Comparison of ENCODE assay signal across 1 cellular context in genomic region chr10:113967096-113967495, GRCh38.
A peak's percentile ranks its signal among the peaks of the same experiment; 100 is the strongest.
TF ChIP-seq lines count a peak whose summit lies in the region.

No MANE protein-coding gene starts in this region.

TF ChIP-seq in GM12878, 131 proteins besides CTCF, POLR2A, EP300 and RAD21 (continued from another document):
- TF ChIP-seq ZNF687 (IDR thresholded peaks at IDR 0.05) (0 out of 2 replicates have a peak, but pooled peaks have one; percentile 18), MYB (IDR thresholded peaks at IDR 0.05; ENCODE audit: borderline replicate concordance, low read depth, low read length) (no peak), EGR1 (IDR thresholded peaks at IDR 0.05; ENCODE audit: borderline replicate concordance in 1 of 2, low read depth in 2 of 2, low read length in 2 of 2) (0 out of 3 replicates have a peak, but pooled peaks of 1 of the 2 experiments have one; percentile 14), NR2C2 (IDR thresholded peaks at IDR 0.05; ENCODE audit: borderline replicate concordance, control insufficient read depth, insufficient read length, low read depth) (no peak), SMARCA5 (IDR thresholded peaks at IDR 0.05) (no peak), BHLHE40 (IDR thresholded peaks at IDR 0.05; ENCODE audit: borderline replicate concordance in 1 of 2, low read depth in 2 of 2, low read length in 1 of 2) (0 out of 4 replicates have a peak, but pooled peaks of 1 of the 2 experiments have one; percentile 10), RFX5 (IDR thresholded peaks at IDR 0.05; ENCODE audit: low read depth, low read length) (no peak), SPI1 (IDR thresholded peaks at IDR 0.05; ENCODE audit: borderline replicate concordance, insufficient read depth, low read depth, low read length) (no peak), CBFB (IDR thresholded peaks at IDR 0.05; ENCODE audit: low read depth) (no peak), MEF2A (IDR thresholded peaks at IDR 0.05; ENCODE audit: insufficient read depth, low read depth, low read length) (no peak), MTA2 (IDR thresholded peaks at IDR 0.05; ENCODE audit: low read depth) (0 out of 2 replicates have a peak, but pooled peaks have one; percentile 55), BCL11A (IDR thresholded peaks at IDR 0.05; ENCODE audit: low read depth, low read length) (0 out of 2 replicates have a peak, but pooled peaks have one; percentile 16), ZNF274 (IDR thresholded peaks at IDR 0.05; ENCODE audit: insufficient read depth, insufficient read length) (no peak), CREM (IDR thresholded peaks at IDR 0.05; ENCODE audit: low read depth) (peak; percentile 24; the same call in 1 of the 2 replicates), IRF4 (IDR thresholded peaks at IDR 0.05; ENCODE audit: low read depth, low read length) (peak; percentile 37; the same call in 1 of the 2 replicates), NR2F1 (conservative IDR thresholded peaks at IDR 0.05) (0 out of 2 replicates have a peak, but pooled peaks have one; percentile 19), RUNX3 (IDR thresholded peaks at IDR 0.05; ENCODE audit: low read length) (peak; percentile 37), ATF7 (IDR thresholded peaks at IDR 0.05; ENCODE audit: low read depth) (no peak)
- TF ChIP-seq, protein P1, sequence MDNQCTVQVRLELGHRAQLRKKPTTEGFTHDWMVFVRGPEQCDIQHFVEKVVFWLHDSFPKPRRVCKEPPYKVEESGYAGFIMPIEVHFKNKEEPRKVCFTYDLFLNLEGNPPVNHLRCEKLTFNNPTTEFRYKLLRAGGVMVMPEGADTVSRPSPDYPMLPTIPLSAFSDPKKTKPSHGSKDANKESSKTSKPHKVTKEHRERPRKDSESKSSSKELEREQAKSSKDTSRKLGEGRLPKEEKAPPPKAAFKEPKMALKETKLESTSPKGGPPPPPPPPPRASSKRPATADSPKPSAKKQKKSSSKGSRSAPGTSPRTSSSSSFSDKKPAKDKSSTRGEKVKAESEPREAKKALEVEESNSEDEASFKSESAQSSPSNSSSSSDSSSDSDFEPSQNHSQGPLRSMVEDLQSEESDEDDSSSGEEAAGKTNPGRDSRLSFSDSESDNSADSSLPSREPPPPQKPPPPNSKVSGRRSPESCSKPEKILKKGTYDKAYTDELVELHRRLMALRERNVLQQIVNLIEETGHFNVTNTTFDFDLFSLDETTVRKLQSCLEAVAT (IDR thresholded peaks at IDR 0.05): 0 out of 2 replicates have a peak, but pooled peaks have one; percentile 34
- TF ChIP-seq, protein P2, sequence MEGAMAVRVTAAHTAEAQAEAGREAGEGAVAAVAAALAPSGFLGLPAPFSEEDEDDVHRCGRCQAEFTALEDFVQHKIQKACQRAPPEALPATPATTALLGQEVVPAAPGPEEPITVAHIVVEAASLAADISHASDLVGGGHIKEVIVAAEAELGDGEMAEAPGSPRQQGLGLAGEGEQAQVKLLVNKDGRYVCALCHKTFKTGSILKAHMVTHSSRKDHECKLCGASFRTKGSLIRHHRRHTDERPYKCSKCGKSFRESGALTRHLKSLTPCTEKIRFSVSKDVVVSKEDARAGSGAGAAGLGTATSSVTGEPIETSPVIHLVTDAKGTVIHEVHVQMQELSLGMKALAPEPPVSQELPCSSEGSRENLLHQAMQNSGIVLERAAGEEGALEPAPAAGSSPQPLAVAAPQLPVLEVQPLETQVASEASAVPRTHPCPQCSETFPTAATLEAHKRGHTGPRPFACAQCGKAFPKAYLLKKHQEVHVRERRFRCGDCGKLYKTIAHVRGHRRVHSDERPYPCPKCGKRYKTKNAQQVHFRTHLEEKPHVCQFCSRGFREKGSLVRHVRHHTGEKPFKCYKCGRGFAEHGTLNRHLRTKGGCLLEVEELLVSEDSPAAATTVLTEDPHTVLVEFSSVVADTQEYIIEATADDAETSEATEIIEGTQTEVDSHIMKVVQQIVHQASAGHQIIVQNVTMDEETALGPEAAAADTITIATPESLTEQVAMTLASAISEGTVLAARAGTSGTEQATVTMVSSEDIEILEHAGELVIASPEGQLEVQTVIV (IDR thresholded peaks at IDR 0.05; ENCODE audit: borderline replicate concordance, partially characterized antibody): no peak
